Comparison of ENCODE assay signal across 15 cellular contexts in the genomic region with DNA sequence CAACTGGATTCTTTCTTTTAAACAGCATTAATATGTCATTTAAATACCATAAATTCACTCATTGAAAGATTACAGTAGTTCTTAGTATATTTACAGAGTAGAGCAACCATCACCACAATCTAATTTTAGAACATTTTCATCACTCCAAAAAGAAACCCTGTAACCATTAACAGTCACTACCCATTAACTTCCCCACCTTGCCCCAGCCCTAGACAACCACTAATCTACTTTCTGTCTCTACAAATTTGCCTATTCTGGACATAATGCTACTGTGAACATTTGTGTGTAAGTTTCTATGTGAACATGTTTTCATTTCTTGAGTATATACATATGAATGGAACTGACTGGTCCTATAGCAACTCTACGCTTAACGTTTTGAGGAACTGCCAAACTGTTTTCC. TPM values are rescaled to one million over a fixed set of nuclear protein-coding genes. Genes with fewer than 3 reads are reported as not detected.
DNase-seq lines count a peak whose midpoint lies in the region; ATAC-seq and TF ChIP-seq lines count a peak whose summit lies in the region.
"Had no signal": no experiment of that assay in that cellular context is flagged by ENCODE, and none has a peak within 500 bp of the region (broad histone marks: within the 10 kb centered on the region; RNA-seq: fewer than 3 reads in every experiment).

No MANE protein-coding gene starts in this region.

- H3K27ac ChIP-seq in thyroid gland: no peak overlapping the region
- H3K27ac ChIP-seq: left lung, skin epidermis had no signal

- H3K9me3 ChIP-seq in thyroid gland: no peaks in the 10 kb centered on the region
- H3K9me3 ChIP-seq: left lung had no signal

- no peak for TF ChIP-seq CTCF in thyroid gland (IDR thresholded peaks at IDR 0.05)

- WGBS in thyroid gland, 2 donors: 94 to 97% methylated on average over 2 of the region's 2 CpGs

- H3K27ac Mint-ChIP-seq in activated T-helper 1 cell treated with anti-CD3 and anti-CD28 coated beads, Interleukin-12 subunit alpha, Interleukin-12 subunit beta, Interleukin-2, Interleukin-4 antibody, amounts not matched to agents 30 ng/mL and 10 ng/mL and 1 ng/mL, durations not matched to agents 14 hours and 24 hours and 36 hours: peak overlapping the region; percentile 51
- no peak overlapping the region for H3K27ac Mint-ChIP-seq in activated T-cell treated with anti-CD3 and anti-CD28 coated beads, Interleukin-2, amount 50 U/mL, for 72 hours
- H3K27ac Mint-ChIP-seq: nephron had no signal

- no peak overlapping the region for H3K4me3 Mint-ChIP-seq in activated T-helper 1 cell treated with anti-CD3 and anti-CD28 coated beads, Interleukin-12 subunit alpha, Interleukin-12 subunit beta, Interleukin-2, Interleukin-4 antibody, amounts not matched to agents 30 ng/mL and 10 ng/mL and 1 ng/mL, durations not matched to agents 14 hours and 24 hours and 36 hours
- H3K4me3 Mint-ChIP-seq in activated T-cell treated with anti-CD3 and anti-CD28 coated beads, Interleukin-2, amount 50 U/mL, for 72 hours: no peak overlapping the region
- H3K4me3 Mint-ChIP-seq: CD4-positive, alpha-beta memory T cell; nephron had no signal

- ATAC-seq in GM18909 (IDR thresholded peaks at IDR 0.05; ENCODE audit: poor library complexity, unreplicated experiment): peak; percentile 88
- peak; percentile 92 for ATAC-seq in GM21390 (IDR thresholded peaks at IDR 0.05; ENCODE audit: unreplicated experiment)
- ATAC-seq in HG03064 (IDR thresholded peaks at IDR 0.05; ENCODE audit: low read depth, unreplicated experiment): peak; percentile 57
- no peak for ATAC-seq in activated T-cell treated with anti-CD3 and anti-CD28 coated beads, Interleukin-2, amount 50 U/mL, for 72 hours (replicated peaks in 1 of 2)
- ATAC-seq: left lung had no signal

- no peak for TF ChIP-seq POLR2A in thyroid gland (IDR thresholded peaks at IDR 0.05)

- H3K4me1 ChIP-seq in thyroid gland: no peaks in the 10 kb centered on the region
- H3K4me1 ChIP-seq: left lung had no signal

- peaks cover 7% of the 10 kb centered on the region for H3K4me1 Mint-ChIP-seq in activated T-helper 1 cell treated with anti-CD3 and anti-CD28 coated beads, Interleukin-12 subunit alpha, Interleukin-12 subunit beta, Interleukin-2, Interleukin-4 antibody, amounts not matched to agents 30 ng/mL and 10 ng/mL and 1 ng/mL, durations not matched to agents 14 hours and 24 hours and 36 hours (ENCODE audit: low read depth)
- H3K4me1 Mint-ChIP-seq in activated T-cell treated with anti-CD3 and anti-CD28 coated beads, Interleukin-2, amount 50 U/mL, for 72 hours (ENCODE audit: low read depth): no peaks in the 10 kb centered on the region
- H3K4me1 Mint-ChIP-seq: nephron had no signal

- intact Hi-C loops in activated T-helper 1 cell treated with anti-CD3 and anti-CD28 coated beads, Interleukin-12 subunit alpha, Interleukin-12 subunit beta, Interleukin-2, Interleukin-4 antibody, amounts not matched to agents 30 ng/mL and 10 ng/mL and 1 ng/mL, durations not matched to agents 14 hours and 24 hours and 36 hours (cut with micrococcal nuclease): no loop called here
- intact Hi-C loops in thyroid gland (cut with DNase I): no loop called here

- no peaks in the 10 kb centered on the region for H3K9me3 Mint-ChIP-seq in activated T-helper 1 cell treated with anti-CD3 and anti-CD28 coated beads, Interleukin-12 subunit alpha, Interleukin-12 subunit beta, Interleukin-2, Interleukin-4 antibody, amounts not matched to agents 30 ng/mL and 10 ng/mL and 1 ng/mL, durations not matched to agents 14 hours and 24 hours and 36 hours
- H3K9me3 Mint-ChIP-seq in activated T-cell treated with anti-CD3 and anti-CD28 coated beads, Interleukin-2, amount 50 U/mL, for 72 hours: no peaks in the 10 kb centered on the region
- H3K9me3 Mint-ChIP-seq: CD4-positive, alpha-beta memory T cell; nephron had no signal

- H3K27me3 Mint-ChIP-seq in activated T-helper 1 cell treated with anti-CD3 and anti-CD28 coated beads, Interleukin-12 subunit alpha, Interleukin-12 subunit beta, Interleukin-2, Interleukin-4 antibody, amounts not matched to agents 30 ng/mL and 10 ng/mL and 1 ng/mL, durations not matched to agents 14 hours and 24 hours and 36 hours (ENCODE audit: insufficient read depth): no peaks in the 10 kb centered on the region
- H3K27me3 Mint-ChIP-seq in activated T-cell treated with anti-CD3 and anti-CD28 coated beads, Interleukin-2, amount 50 U/mL, for 72 hours (ENCODE audit: low read depth): no peaks in the 10 kb centered on the region
- H3K27me3 Mint-ChIP-seq: CD4-positive, alpha-beta memory T cell had no signal

- H3K27me3 ChIP-seq in thyroid gland: no peaks in the 10 kb centered on the region
- H3K27me3 ChIP-seq: left lung had no signal

- no peak for DNase-seq in activated T-helper 1 cell treated with anti-CD3 and anti-CD28 coated beads, Interleukin-12 subunit alpha, Interleukin-12 subunit beta, Interleukin-2, Interleukin-4 antibody, amounts not matched to agents 30 ng/mL and 10 ng/mL and 1 ng/mL, durations not matched to agents 14 hours and 24 hours and 36 hours (ENCODE audit: low spot score)
- DNase-seq in NCI-H1417 treated with DMSO at 0.1 percent for 48 hours (lab: John Stamatoyannopoulos, UW): no peak
- DNase-seq in activated T-cell treated with anti-CD3 and anti-CD28 coated beads, Interleukin-2, amount 50 U/mL, for 72 hours: no peak
- DNase-seq in thyroid gland: no peak
- DNase-seq: CD4-positive, alpha-beta memory T cell; GF-D8; left lung; NCI-H345; RPMI8226; T-helper 9 cell had no signal

- H3K36me3 Mint-ChIP-seq in activated T-helper 1 cell treated with anti-CD3 and anti-CD28 coated beads, Interleukin-12 subunit alpha, Interleukin-12 subunit beta, Interleukin-2, Interleukin-4 antibody, amounts not matched to agents 30 ng/mL and 10 ng/mL and 1 ng/mL, durations not matched to agents 14 hours and 24 hours and 36 hours (ENCODE audit: low read depth): peaks cover 38% of the 10 kb centered on the region
- H3K36me3 Mint-ChIP-seq in activated T-cell treated with anti-CD3 and anti-CD28 coated beads, Interleukin-2, amount 50 U/mL, for 72 hours (ENCODE audit: insufficient read depth in 2 of 2): peaks cover 2 to 8% of the 10 kb centered on the region in 2 donors

- peaks cover 0 to 9% of the 10 kb centered on the region in 2 donors for H3K36me3 ChIP-seq in thyroid gland

- H3K4me3 ChIP-seq in thyroid gland (replicated peaks in 1 of 3): no peak overlapping the region
- H3K4me3 ChIP-seq: left lung, skin epidermis had no signal

RNA-seq across cellular contexts. Expression of gene P4HA1, which starts 42.4 kb away (rescaled TPM):
- total RNA-seq in activated T-helper 1 cell treated with anti-CD3 and anti-CD28 coated beads, Interleukin-12 subunit alpha, Interleukin-12 subunit beta, Interleukin-2, Interleukin-4 antibody, amounts not matched to agents 30 ng/mL and 10 ng/mL and 1 ng/mL, durations not matched to agents 14 hours and 24 hours and 36 hours: 52.8 and 54.5 TPM in 2 replicates
- 10 to 100 TPM; 20.5 to 28.8 TPM for total RNA-seq in activated T-cell treated with anti-CD3 and anti-CD28 coated beads, Interleukin-2, amount 50 U/mL, for 72 hours
- 10 to 100 TPM; 21.8 to 29.1 (median 24.6) TPM for total RNA-seq in thyroid gland

RNA-seq across cellular contexts. Expression of gene NUDT13, which starts 56.0 kb away (rescaled TPM):
- total RNA-seq in activated T-helper 1 cell treated with anti-CD3 and anti-CD28 coated beads, Interleukin-12 subunit alpha, Interleukin-12 subunit beta, Interleukin-2, Interleukin-4 antibody, amounts not matched to agents 30 ng/mL and 10 ng/mL and 1 ng/mL, durations not matched to agents 14 hours and 24 hours and 36 hours: 0.81 and 0.83 TPM in 2 replicates
- total RNA-seq in activated T-cell treated with anti-CD3 and anti-CD28 coated beads, Interleukin-2, amount 50 U/mL, for 72 hours: 1 to 10 TPM in 1 of 2 donors, under 1 TPM in 1; 0.60 to 1.3 TPM
- 1 to 10 TPM; 1.9 to 4.1 (median 3.6) TPM for total RNA-seq in thyroid gland

Comparison
In these comparisons a context has a peak if more than half of its experiments do, and no peak if none do; other contexts are left out.
1. ATAC-seq: peak in GM18909 (single experiment), GM21390 (single experiment) and HG03064 (single experiment); none in activated T-cell treated with anti-CD3 and anti-CD28 coated beads, Interleukin-2, amount 50 U/mL, for 72 hours (0 of 2).